Comparison of ENCODE assay signal across 8 cellular contexts in genomic region chr11:72446929-72447753, GRCh38. TPM values are rescaled to one million over a fixed set of nuclear protein-coding genes. Genes with fewer than 3 reads are reported as not detected.
DNase-seq lines count a peak whose midpoint lies in the region; ATAC-seq and TF ChIP-seq lines count a peak whose summit lies in the region.

No MANE protein-coding gene starts in this region.

- no peak for ATAC-seq in Right ventricle myocardium inferior

- H3K27ac ChIP-seq in cardiac muscle cell: no peak overlapping the region
- H3K27ac ChIP-seq in SU-DHL-6 (ENCODE audit: low read depth, low read length): no peak overlapping the region
- no peak overlapping the region for H3K27ac ChIP-seq in parathyroid adenoma

- peak; percentile 79 for TF ChIP-seq CTCF in cardiac muscle cell (IDR thresholded peaks at IDR 0.05; ENCODE audit: low read depth, low read length)
- peak; percentile 77 for TF ChIP-seq CTCF in SU-DHL-6 (IDR thresholded peaks at IDR 0.05; ENCODE audit: insufficient read depth, low read length, poor library complexity, severe bottlenecking)
- peak; percentile 57 for TF ChIP-seq CTCF in parathyroid adenoma (IDR thresholded peaks at IDR 0.05)

- H3K4me3 ChIP-seq in cardiac muscle cell (no peak overlapping the region), SU-DHL-6 (ENCODE audit: insufficient read depth, low read length, poor library complexity, severe bottlenecking) (no peak overlapping the region), parathyroid adenoma (ENCODE audit: low read depth, low read length) (no peak overlapping the region)

- H3K9ac ChIP-seq in SU-DHL-6 (ENCODE audit: low read length) (no peak overlapping the region), parathyroid adenoma (no peak overlapping the region)

- no peaks in the 10 kb centered on the region for H3F3A ChIP-seq in SU-DHL-6 (ENCODE audit: insufficient read depth)

- intact Hi-C loops in Right ventricle myocardium inferior (cut with DNase I): loop anchor here (10.0 kb wide), 1 partner anchor 652 kb away; no protein-coding TSS in a partner anchor
- intact Hi-C loops in posterior vena cava (cut with DNase I): no loop called here

- H3K79me2 ChIP-seq in SU-DHL-6 (ENCODE audit: insufficient read depth, low read length): no peaks in the 10 kb centered on the region
- no peaks in the 10 kb centered on the region for H3K79me2 ChIP-seq in parathyroid adenoma

- H3K4me1 ChIP-seq in cardiac muscle cell (ENCODE audit: low read depth) (no peaks in the 10 kb centered on the region), parathyroid adenoma (no peaks in the 10 kb centered on the region)

- DNase-seq in cardiac muscle cell (ENCODE audit: low read depth in 1 of 2, low spot score in 1 of 2) (peak; percentile 36 to 76), Right ventricle myocardium inferior (ENCODE audit: missing footprints) (no peak), NCI-H1417 (lab: John Stamatoyannopoulos, UW) (peak; percentile 42 to 86 (median 63)), fibroblast of peridontal ligament (ENCODE audit: extremely low read depth) (peak; percentile 80), posterior vena cava (ENCODE audit: low spot score) (no peak), nucleus accumbens (lab: John Stamatoyannopoulos, UW) (no peak)

- H3K36me3 ChIP-seq in cardiac muscle cell (no peaks in the 10 kb centered on the region), SU-DHL-6 (ENCODE audit: low read length) (no peaks in the 10 kb centered on the region), parathyroid adenoma (ENCODE audit: control insufficient read depth, insufficient read depth, low read length) (no peaks in the 10 kb centered on the region)

- H3K27me3 ChIP-seq in cardiac muscle cell: no peaks in the 10 kb centered on the region
- H3K27me3 ChIP-seq in SU-DHL-6 (ENCODE audit: low read length): no peaks in the 10 kb centered on the region
- H3K27me3 ChIP-seq in parathyroid adenoma (ENCODE audit: control insufficient read depth, insufficient read depth, low read length): no peaks in the 10 kb centered on the region

- H3K4me2 ChIP-seq in SU-DHL-6 (ENCODE audit: low read depth, low read length, poor library complexity, severe bottlenecking) (no peak overlapping the region), parathyroid adenoma (ENCODE audit: low read length) (no peak overlapping the region)

- no peaks in the 10 kb centered on the region for H3K9me2 ChIP-seq in SU-DHL-6 (replicated peaks; ENCODE audit: insufficient read depth, low read length)

- H2AFZ ChIP-seq in SU-DHL-6 (ENCODE audit: low read depth, low read length, severe bottlenecking) (no peak overlapping the region), parathyroid adenoma (no peak overlapping the region)

- H3K9me3 ChIP-seq in cardiac muscle cell (ENCODE audit: low read depth) (no peaks in the 10 kb centered on the region), SU-DHL-6 (ENCODE audit: insufficient read depth, low read length) (no peaks in the 10 kb centered on the region), parathyroid adenoma (ENCODE audit: control insufficient read depth, low read length) (no peaks in the 10 kb centered on the region)

- no peaks in the 10 kb centered on the region for H4K20me1 ChIP-seq in SU-DHL-6 (ENCODE audit: low read depth, low read length)

RNA-seq across cellular contexts. Expression of gene CLPB, which starts 12.8 kb away (rescaled TPM):
- total RNA-seq in cardiac muscle cell (23.3 and 30.4 TPM in 2 replicates), Right ventricle myocardium inferior (17.7 TPM), posterior vena cava (10 to 100 TPM; 18.1 to 19.4 TPM)
- polyA plus RNA-seq in cardiac muscle cell: 8.5 and 11.3 TPM in 2 replicates

Comparison
In these comparisons a context has a peak if more than half of its experiments do, and no peak if none do; other contexts are left out.
1. DNase-seq: peak in cardiac muscle cell (2 of 2), NCI-H1417 (3 of 3) and fibroblast of peridontal ligament (single experiment); none in Right ventricle myocardium inferior (single experiment), posterior vena cava (single experiment) and nucleus accumbens (0 of 56).
2. Peak in every context shown above with its lines, with median percentiles within 50 percentile points of each other: CTCF ChIP-seq.